ENCODE assay signal across 10 cellular contexts in genomic region chr5:127942246-127943060, GRCh38.
A peak's percentile ranks its signal among the peaks of the same experiment; 100 is the strongest.
DNase-seq lines count a peak whose midpoint lies in the region; ATAC-seq and TF ChIP-seq lines count a peak whose summit lies in the region.
"Had no signal": no experiment of that assay in that cellular context is flagged by ENCODE, and none has a peak within 500 bp of the region (broad histone marks: within the 10 kb centered on the region; RNA-seq: fewer than 3 reads in every experiment).

No MANE protein-coding gene starts in this region.

- no peaks in the 10 kb centered on the region for H3K36me3 ChIP-seq in left lung

- intact Hi-C loops in left lung (cut with DNase I), result no loop called here

- no peak overlapping the region for H3K27ac Mint-ChIP-seq in activated T-helper 17 cell treated with anti-CD3 and anti-CD28 coated beads, Interleukin-2, amount 50 U/mL, for 72 hours
- H3K27ac Mint-ChIP-seq in activated naive CD8-positive, alpha-beta T cell treated with anti-CD3 and anti-CD28 coated beads, Interleukin-2, amount 50 U/mL, for 24 hours, result no peak overlapping the region
- H3K27ac Mint-ChIP-seq: activated naive CD8-positive, alpha-beta T cell treated with anti-CD3 and anti-CD28 coated beads, Interleukin-2, amount 10 ng/mL, durations not matched to agents 7 days and 5 days had no signal

- H3K4me3 ChIP-seq in left lung, result no peak overlapping the region

- peaks cover 0 to 7% of the 10 kb centered on the region in 2 donors for H3K4me1 ChIP-seq in left lung

- no peaks in the 10 kb centered on the region for H3K27me3 Mint-ChIP-seq in activated T-helper 17 cell treated with anti-CD3 and anti-CD28 coated beads, Interleukin-2, amount 50 U/mL, for 72 hours
- no peaks in the 10 kb centered on the region for H3K27me3 Mint-ChIP-seq in activated naive CD8-positive, alpha-beta T cell treated with anti-CD3 and anti-CD28 coated beads, Interleukin-2, amount 50 U/mL, for 24 hours
- H3K27me3 Mint-ChIP-seq: activated naive CD8-positive, alpha-beta T cell treated with anti-CD3 and anti-CD28 coated beads, Interleukin-2, amount 10 ng/mL, durations not matched to agents 7 days and 5 days had no signal

- no peaks in the 10 kb centered on the region for H3K27me3 ChIP-seq in left lung

- no peak for TF ChIP-seq CTCF in left lung (IDR thresholded peaks at IDR 0.05)

- peaks cover 4% of the 10 kb centered on the region for H3K4me1 Mint-ChIP-seq in activated T-helper 17 cell treated with anti-CD3 and anti-CD28 coated beads, Interleukin-2, amount 50 U/mL, for 72 hours
- H3K4me1 Mint-ChIP-seq in activated naive CD8-positive, alpha-beta T cell treated with anti-CD3 and anti-CD28 coated beads, Interleukin-2, amount 50 U/mL, for 24 hours, result no peaks in the 10 kb centered on the region

- DNase-seq in DMS153 treated with DMSO at 0.1 percent for 48 hours (lab: John Stamatoyannopoulos, UW; ENCODE audit: unreplicated experiment) (peak; percentile 17), left lung (no peak), NCI-H1694 treated with DMSO at 0.1 percent for 48 hours (lab: John Stamatoyannopoulos, UW) (no peak), GM19240 (ENCODE audit: insufficient read length, low spot score) (no peak)
- no peak for DNase-seq in activated naive CD8-positive, alpha-beta T cell treated with anti-CD3 and anti-CD28 coated beads, Interleukin-2, amount 50 U/mL, for 24 hours
- no peak for DNase-seq in stimulated activated CD4-positive, alpha-beta T cell treated with anti-CD3 and anti-CD28 coated beads, Interleukin-15, amount 100 ng/mL, for 24 hours
- DNase-seq: activated naive CD8-positive, alpha-beta T cell treated with anti-CD3 and anti-CD28 coated beads, Interleukin-2, amount 10 ng/mL, durations not matched to agents 7 days and 5 days; DND-41 had no signal

- H3K9me3 Mint-ChIP-seq in activated T-helper 17 cell treated with anti-CD3 and anti-CD28 coated beads, Interleukin-2, amount 50 U/mL, for 72 hours, result no peaks in the 10 kb centered on the region
- no peaks in the 10 kb centered on the region for H3K9me3 Mint-ChIP-seq in activated naive CD8-positive, alpha-beta T cell treated with anti-CD3 and anti-CD28 coated beads, Interleukin-2, amount 50 U/mL, for 24 hours
- H3K9me3 Mint-ChIP-seq: activated naive CD8-positive, alpha-beta T cell treated with anti-CD3 and anti-CD28 coated beads, Interleukin-2, amount 10 ng/mL, durations not matched to agents 7 days and 5 days had no signal

- no peak overlapping the region for H3K27ac ChIP-seq in left lung

- no peaks in the 10 kb centered on the region for H3K9me3 ChIP-seq in left lung

- no peak overlapping the region for H3K4me3 Mint-ChIP-seq in activated T-helper 17 cell treated with anti-CD3 and anti-CD28 coated beads, Interleukin-2, amount 50 U/mL, for 72 hours
- no peak overlapping the region for H3K4me3 Mint-ChIP-seq in activated naive CD8-positive, alpha-beta T cell treated with anti-CD3 and anti-CD28 coated beads, Interleukin-2, amount 50 U/mL, for 24 hours
- H3K4me3 Mint-ChIP-seq: activated naive CD8-positive, alpha-beta T cell treated with anti-CD3 and anti-CD28 coated beads, Interleukin-2, amount 10 ng/mL, durations not matched to agents 7 days and 5 days had no signal

- H3K36me3 Mint-ChIP-seq in activated T-helper 17 cell treated with anti-CD3 and anti-CD28 coated beads, Interleukin-2, amount 50 U/mL, for 72 hours (ENCODE audit: low read depth), result no peaks in the 10 kb centered on the region
- H3K36me3 Mint-ChIP-seq in activated naive CD8-positive, alpha-beta T cell treated with anti-CD3 and anti-CD28 coated beads, Interleukin-2, amount 50 U/mL, for 24 hours (ENCODE audit: low read depth), result no peaks in the 10 kb centered on the region
- H3K36me3 Mint-ChIP-seq: activated naive CD8-positive, alpha-beta T cell treated with anti-CD3 and anti-CD28 coated beads, Interleukin-2, amount 10 ng/mL, durations not matched to agents 7 days and 5 days had no signal

- peak; percentile 47 for ATAC-seq in HG02610 (IDR thresholded peaks at IDR 0.05; ENCODE audit: unreplicated experiment)
- ATAC-seq in activated T-helper 17 cell treated with anti-CD3 and anti-CD28 coated beads, Interleukin-2, amount 50 U/mL, for 72 hours (replicated peaks), result peak; percentile 70
- peak; percentile 52 for ATAC-seq in left lung
- ATAC-seq in activated naive CD8-positive, alpha-beta T cell treated with anti-CD3 and anti-CD28 coated beads, Interleukin-2, amount 50 U/mL, for 24 hours, result no peak
